In the genomic region with DNA sequence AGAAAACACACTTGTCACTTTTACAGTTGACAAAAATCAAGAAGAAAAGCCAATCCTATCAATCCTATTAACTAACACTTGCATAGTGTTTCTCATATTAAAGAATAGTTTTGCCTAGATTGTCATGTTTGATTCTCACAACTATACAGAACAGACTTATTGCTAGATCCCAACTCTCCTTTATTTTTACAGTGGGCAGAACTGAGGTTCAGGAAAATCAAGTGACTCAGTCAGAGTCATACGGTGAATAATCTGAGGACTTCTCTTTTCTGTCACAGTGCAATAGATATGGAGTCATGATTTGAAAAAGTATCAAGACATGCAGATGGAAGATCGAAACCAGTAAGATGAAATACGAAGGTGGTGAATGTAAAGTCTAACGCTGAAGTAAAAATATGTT, we compare ENCODE assay signal across 15 cellular contexts.
DNase-seq lines count a peak whose midpoint lies in the region; ATAC-seq and TF ChIP-seq lines count a peak whose summit lies in the region.
"Had no signal": no experiment of that assay in that cellular context is flagged by ENCODE, and none has a peak within 500 bp of the region (broad histone marks: within the 10 kb centered on the region; RNA-seq: fewer than 3 reads in every experiment).

No MANE protein-coding gene starts in this region.

- H3K27ac ChIP-seq in HCT116 (ENCODE audit: low read depth, low read length), result no peak overlapping the region; the same call in 1 of the 2 replicates
- H3K27ac ChIP-seq in PC-3 (ENCODE audit: low read length), result peak overlapping the region; percentile 63
- H3K27ac ChIP-seq: gastroesophageal sphincter had no signal

- intact Hi-C loops in HCT116 (cut with micrococcal nuclease), result no loop called here
- intact Hi-C loops in PC-3 (cut with micrococcal nuclease), result loop anchor here (10.0 kb wide), 1 partner anchor 195 kb away; a partner anchor contains a TSS

- H3K4me1 ChIP-seq in HCT116 (ENCODE audit: control insufficient read depth in 1 of 2, insufficient read depth in 2 of 2, low read length in 2 of 2), result peaks cover 16 to 33% of the 10 kb centered on the region in 2 experiments
- peaks cover 26% of the 10 kb centered on the region for H3K4me1 ChIP-seq in PC-3 (ENCODE audit: insufficient read depth, low read length)
- H3K4me1 ChIP-seq: gastroesophageal sphincter, HAP-1 had no signal

- no peak for DNase-seq in HCT116 (ENCODE audit: low read depth, low spot score)
- peak; percentile 74 for DNase-seq in PC-3
- peak; percentile 55 for DNase-seq in dermis blood vessel endothelial cell
- DNase-seq in osteocyte (ENCODE audit: extremely low spot score, unreplicated experiment), result no peak
- DNase-seq in NCI-H1417 (lab: John Stamatoyannopoulos, UW), result no peak
- DNase-seq: activated CD4-positive, alpha-beta T cell treated with anti-CD3 and anti-CD28 coated beads, Interleukin-2, amount 50 U/mL, for 1 hour; activated gamma-delta T cell; COR-L47; NCI-H446 treated with DMSO at 0.1 percent for 48 hours; posterior cingulate gyrus had no signal

- H3K9me2 ChIP-seq in HCT116 (ENCODE audit: insufficient read depth) (no peaks in the 10 kb centered on the region), PC-3 (replicated peaks; ENCODE audit: low read length) (no peaks in the 10 kb centered on the region)

- TF ChIP-seq CTCF in HCT116 (IDR thresholded peaks at IDR 0.05 in 2 of 3, conservative IDR thresholded peaks at IDR 0.05 in 1 of 3; ENCODE audit: borderline replicate concordance in 1 of 3, insufficient read depth in 1 of 3, low read depth in 2 of 3, low read length in 2 of 3), result no peak
- no peak for TF ChIP-seq CTCF in PC-3 (conservative IDR thresholded peaks at IDR 0.05; ENCODE audit: low read depth, low read length)
- TF ChIP-seq CTCF in osteocyte (IDR thresholded peaks at IDR 0.05), result no peak

- H3K36me3 Mint-ChIP-seq in osteocyte (ENCODE audit: unreplicated experiment), result peaks cover 3% of the 10 kb centered on the region

- H4K20me1 ChIP-seq in HCT116 (ENCODE audit: insufficient read depth) (no peaks in the 10 kb centered on the region), PC-3 (ENCODE audit: low read length) (no peaks in the 10 kb centered on the region)

- H3K9ac ChIP-seq in HCT116 (ENCODE audit: low read length) (peak overlapping the region; percentile 13; the same call in 1 of the 2 replicates), PC-3 (ENCODE audit: low read length) (no peak overlapping the region)

- peaks cover 56% of the 10 kb centered on the region for H3K4me1 Mint-ChIP-seq in osteocyte (ENCODE audit: unreplicated experiment)

- TF ChIP-seq RAD21 in HCT116 (IDR thresholded peaks at IDR 0.05; ENCODE audit: low read depth), result no peak

- POLR2A ChIA-PET in HCT116 (lab: Charles Lee), result no interaction called here
- POLR2A ChIA-PET in PC-3 (lab: Charles Lee; ENCODE audit: unreplicated experiment), result no interaction called here

- no peaks in the 10 kb centered on the region for H3K9me3 Mint-ChIP-seq in osteocyte (ENCODE audit: unreplicated experiment)

- no peaks in the 10 kb centered on the region for H3K9me3 ChIP-seq in HCT116 (ENCODE audit: control insufficient read depth in 1 of 2, insufficient read depth in 1 of 2, low read depth in 1 of 2, low read length in 2 of 2)
- no peaks in the 10 kb centered on the region for H3K9me3 ChIP-seq in PC-3 (ENCODE audit: low read length)
- H3K9me3 ChIP-seq: gastroesophageal sphincter, HAP-1 had no signal

- RAD21 ChIA-PET in HCT116 (lab: Charles Lee; ENCODE audit: low non-redundant PET in 1 of 2, low total read pairs in 2 of 2, uncharacterized antibody in 2 of 2, unreplicated experiment in 2 of 2), result no interaction called here

- no peaks in the 10 kb centered on the region for H3K27me3 Mint-ChIP-seq in osteocyte (ENCODE audit: unreplicated experiment)

- ATAC-seq in HCT116 (peak; percentile 56), PC-3 (peak; percentile 77), HG02759 (IDR thresholded peaks at IDR 0.05; ENCODE audit: unreplicated experiment) (no peak)
- no peak for ATAC-seq in activated CD4-positive, CD25-positive, alpha-beta regulatory T cell treated with anti-CD3 and anti-CD28 coated beads, Interleukin-2, amount 50 U/mL, for 24 hours
- ATAC-seq: gastroesophageal sphincter had no signal

- no peak for TF ChIP-seq POLR2A in HCT116 (IDR thresholded peaks at IDR 0.05; ENCODE audit: borderline replicate concordance, extremely low read depth, insufficient read depth, insufficient read length)

- H3K4me3 ChIP-seq in HCT116 (replicated peaks in 1 of 2; ENCODE audit: low read depth in 1 of 2, low read length in 2 of 2), result peak overlapping the region in 1 of 2 experiments; percentile 23; a peak in 2 of 4 replicates
- no peak overlapping the region for H3K4me3 ChIP-seq in PC-3 (ENCODE audit: low read length)
- H3K4me3 ChIP-seq: gastroesophageal sphincter, HAP-1 had no signal

- H2AFZ ChIP-seq in HCT116 (ENCODE audit: low read depth, low read length, poor library complexity, severe bottlenecking), result peak overlapping the region; percentile 89
- peak overlapping the region; percentile 19; the same call in 1 of the 2 replicates for H2AFZ ChIP-seq in PC-3 (ENCODE audit: low read length)

- no peaks in the 10 kb centered on the region for H3K36me3 ChIP-seq in HCT116 (ENCODE audit: control insufficient read depth in 1 of 2, insufficient read depth in 2 of 2, low read length in 2 of 2)
- no peaks in the 10 kb centered on the region for H3K36me3 ChIP-seq in PC-3 (ENCODE audit: low read depth, low read length)
- H3K36me3 ChIP-seq: gastroesophageal sphincter, HAP-1 had no signal

- H3K4me2 ChIP-seq in HCT116 (ENCODE audit: low read length), result peak overlapping the region; percentile 68
- peak overlapping the region; percentile 56 for H3K4me2 ChIP-seq in PC-3 (ENCODE audit: low read length)

- H3K4me3 Mint-ChIP-seq in osteocyte (ENCODE audit: unreplicated experiment), result no peak overlapping the region
- H3K4me3 Mint-ChIP-seq: stimulated activated naive CD8-positive, alpha-beta T cell treated with anti-CD3 and anti-CD28 coated beads, Interleukin-15, Interleukin-2, amounts not matched to agents 100 ng/mL and 50 ng/mL, for 24 hours had no signal

- H3K27ac Mint-ChIP-seq in osteocyte (ENCODE audit: unreplicated experiment), result peak overlapping the region; percentile 89
- H3K27ac Mint-ChIP-seq: stimulated activated naive CD8-positive, alpha-beta T cell treated with anti-CD3 and anti-CD28 coated beads, Interleukin-15, Interleukin-2, amounts not matched to agents 100 ng/mL and 50 ng/mL, for 24 hours had no signal

- no peaks in the 10 kb centered on the region for H3F3A ChIP-seq in PC-3 (ENCODE audit: low read length, unreplicated experiment)

- BruUV-seq in HCT116 (replicated peaks; lab: Mats Ljungman, UMichigan) (no TSS peak), PC-3 (replicated peaks; lab: Mats Ljungman, UMichigan) (no TSS peak)

- CTCF ChIA-PET in HCT116 (lab: Charles Lee) (no interaction called here), PC-3 (lab: Charles Lee) (no interaction called here)

- no peaks in the 10 kb centered on the region for H3K79me2 ChIP-seq in HCT116 (ENCODE audit: insufficient read depth, low read length)
- H3K79me2 ChIP-seq in PC-3 (ENCODE audit: low read length), result no peaks in the 10 kb centered on the region

- H3K27me3 ChIP-seq in HCT116 (ENCODE audit: insufficient read depth, low read length), result no peaks in the 10 kb centered on the region
- no peaks in the 10 kb centered on the region for H3K27me3 ChIP-seq in PC-3 (ENCODE audit: low read length)
- H3K27me3 ChIP-seq: gastroesophageal sphincter had no signal

TF ChIP-seq in HCT116, 20 proteins besides CTCF, POLR2A, EP300 and RAD21 (continues in another document):
- TF ChIP-seq SP1 (IDR thresholded peaks at IDR 0.05; ENCODE audit: low read depth), result no peak
- TF ChIP-seq EZH2 (IDR thresholded peaks at IDR 0.05), result no peak
- no peak for TF ChIP-seq EGR1 (IDR thresholded peaks at IDR 0.05; ENCODE audit: low read depth)
- TF ChIP-seq JUND (IDR thresholded peaks at IDR 0.05), result peak; percentile 30
- TF ChIP-seq POLR2AphosphoS5 (IDR thresholded peaks at IDR 0.05; ENCODE audit: low read depth, low read length), result no peak
- TF ChIP-seq, protein P1, sequence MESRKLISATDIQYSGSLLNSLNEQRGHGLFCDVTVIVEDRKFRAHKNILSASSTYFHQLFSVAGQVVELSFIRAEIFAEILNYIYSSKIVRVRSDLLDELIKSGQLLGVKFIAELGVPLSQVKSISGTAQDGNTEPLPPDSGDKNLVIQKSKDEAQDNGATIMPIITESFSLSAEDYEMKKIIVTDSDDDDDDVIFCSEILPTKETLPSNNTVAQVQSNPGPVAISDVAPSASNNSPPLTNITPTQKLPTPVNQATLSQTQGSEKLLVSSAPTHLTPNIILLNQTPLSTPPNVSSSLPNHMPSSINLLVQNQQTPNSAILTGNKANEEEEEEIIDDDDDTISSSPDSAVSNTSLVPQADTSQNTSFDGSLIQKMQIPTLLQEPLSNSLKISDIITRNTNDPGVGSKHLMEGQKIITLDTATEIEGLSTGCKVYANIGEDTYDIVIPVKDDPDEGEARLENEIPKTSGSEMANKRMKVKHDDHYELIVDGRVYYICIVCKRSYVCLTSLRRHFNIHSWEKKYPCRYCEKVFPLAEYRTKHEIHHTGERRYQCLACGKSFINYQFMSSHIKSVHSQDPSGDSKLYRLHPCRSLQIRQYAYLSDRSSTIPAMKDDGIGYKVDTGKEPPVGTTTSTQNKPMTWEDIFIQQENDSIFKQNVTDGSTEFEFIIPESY (IDR thresholded peaks at IDR 0.05; ENCODE audit: extremely low read depth, insufficient replicate concordance, low read length), result no peak
- peak; percentile 63 for TF ChIP-seq FOSL1 (IDR thresholded peaks at IDR 0.05; ENCODE audit: low read depth)
- TF ChIP-seq CBX3 (IDR thresholded peaks at IDR 0.05; ENCODE audit: low read depth), result no peak
- TF ChIP-seq, protein P2, sequence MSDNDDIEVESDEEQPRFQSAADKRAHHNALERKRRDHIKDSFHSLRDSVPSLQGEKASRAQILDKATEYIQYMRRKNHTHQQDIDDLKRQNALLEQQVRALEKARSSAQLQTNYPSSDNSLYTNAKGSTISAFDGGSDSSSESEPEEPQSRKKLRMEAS (IDR thresholded peaks at IDR 0.05), result no peak
- TF ChIP-seq, protein P3, sequence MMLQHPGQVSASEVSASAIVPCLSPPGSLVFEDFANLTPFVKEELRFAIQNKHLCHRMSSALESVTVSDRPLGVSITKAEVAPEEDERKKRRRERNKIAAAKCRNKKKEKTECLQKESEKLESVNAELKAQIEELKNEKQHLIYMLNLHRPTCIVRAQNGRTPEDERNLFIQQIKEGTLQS (IDR thresholded peaks at IDR 0.05), result 0 out of 2 replicates have a peak, but pooled peaks have one; percentile 4

Comparison
In these comparisons a context has a peak if more than half of its experiments do, and no peak if none do; other contexts are left out.
1. ATAC-seq: peak in HCT116 (single experiment) and PC-3 (single experiment); none in HG02759 (single experiment) and activated CD4-positive, CD25-positive, alpha-beta regulatory T cell treated with anti-CD3 and anti-CD28 coated beads, Interleukin-2, amount 50 U/mL, for 24 hours (0 of 2).
2. DNase-seq: peak in PC-3 (single experiment) and dermis blood vessel endothelial cell (single experiment); none in HCT116 (single experiment), osteocyte (single experiment) and NCI-H1417 (0 of 3).